Comparison of ENCODE assay signal across 30 cellular contexts in genomic region chr6:38244873-38245272, GRCh38.
"Had no signal": no experiment of that assay in that cellular context is flagged by ENCODE, and none has a peak within 500 bp of the region (broad histone marks: within the 10 kb centered on the region; RNA-seq: fewer than 3 reads in every experiment).

No MANE protein-coding gene starts in this region.

- H3K4me3 ChIP-seq: ascending aorta, cardiac muscle cell had no signal

- H3K9me3 ChIP-seq: ascending aorta had no signal

- DNase-seq: activated CD4-positive, alpha-beta memory T cell treated with anti-CD3 and anti-CD28 coated beads, Interleukin-2, amount 10 ng/mL, durations not matched to agents 7 days and 5 days; activated CD4-positive, alpha-beta T cell treated with anti-CD3 and anti-CD28 coated beads for 1 hour; activated CD4-positive, alpha-beta T cell treated with anti-CD3 and anti-CD28 coated beads for 36 hours; activated CD4-positive, alpha-beta T cell treated with anti-CD3 and anti-CD28 coated beads for 48 hours; activated CD4-positive, alpha-beta T cell treated with anti-CD3 and anti-CD28 coated beads, Interleukin-2, amount 10 ng/mL, durations not matched to agents 7 days and 5 days; activated CD4-positive, alpha-beta T cell treated with anti-CD3 and anti-CD28 coated beads, Interleukin-2, amount 50 U/mL, for 48 hours; activated CD4-positive, CD25-positive, alpha-beta regulatory T cell; activated CD8-positive, alpha-beta memory T cell treated with anti-CD3 and anti-CD28 coated beads for 24 hours; activated CD8-positive, alpha-beta memory T cell treated with anti-CD3 and anti-CD28 coated beads, Interleukin-2, amount 10 ng/mL, durations not matched to agents 7 days and 5 days; activated CD8-positive, alpha-beta memory T cell treated with anti-CD3 and anti-CD28 coated beads, Interleukin-2, amount 50 U/mL, for 48 hours; activated CD8-positive, alpha-beta T cell treated with anti-CD3 and anti-CD28 coated beads, Interleukin-2, amount 10 ng/mL, durations not matched to agents 7 days and 5 days; activated effector memory CD4-positive, alpha-beta T cell treated with Interleukin-2 at 50 U/mL for 16 hours; activated gamma-delta T cell; activated naive CD4-positive, alpha-beta T cell treated with anti-CD3 and anti-CD28 coated beads, Interleukin-2, amount 10 ng/mL, durations not matched to agents 7 days and 5 days; activated naive CD4-positive, alpha-beta T cell treated with Interleukin-2 at 50 U/mL for 16 hours; activated naive CD8-positive, alpha-beta T cell treated with anti-CD3 and anti-CD28 coated beads, Interleukin-2, amount 10 ng/mL, durations not matched to agents 7 days and 5 days; activated naive CD8-positive, alpha-beta T cell treated with anti-CD3 and anti-CD28 coated beads, Interleukin-2, amount 50 U/mL, for 24 hours; activated T-cell treated with anti-CD3 and anti-CD28 coated beads, Interleukin-2, amount 50 U/mL, for 24 hours; activated T-cell treated with anti-CD3 and anti-CD28 coated beads, Interleukin-2, amount 50 U/mL, for 48 hours; amygdala; anterior cingulate cortex; central memory CD4-positive, alpha-beta T cell; T-helper 1 cell; T-helper 2 cell; T-helper 9 cell; WERI-Rb-1 had no signal

- H3K36me3 ChIP-seq: ascending aorta, cardiac muscle cell, WERI-Rb-1 had no signal

- H3K27ac ChIP-seq: ascending aorta, cardiac muscle cell, WERI-Rb-1 had no signal

- H3K27me3 ChIP-seq: ascending aorta, cardiac muscle cell had no signal

- ATAC-seq: activated CD4-positive, alpha-beta T cell treated with anti-CD3 and anti-CD28 coated beads for 36 hours; activated CD4-positive, CD25-positive, alpha-beta regulatory T cell treated with anti-CD3 and anti-CD28 coated beads, Interleukin-2, amount 50 U/mL, for 24 hours; activated CD8-positive, alpha-beta memory T cell treated with anti-CD3 and anti-CD28 coated beads, Interleukin-2, amount 10 ng/mL, durations not matched to agents 7 days and 5 days; activated CD8-positive, alpha-beta T cell treated with anti-CD3 and anti-CD28 coated beads, Interleukin-2, amount 10 ng/mL, durations not matched to agents 7 days and 5 days; activated naive CD8-positive, alpha-beta T cell treated with anti-CD3 and anti-CD28 coated beads, Interleukin-2, amount 50 U/mL, for 24 hours; WTC11 had no signal
